ENCODE assay signal across 1 cellular context in the genomic region with DNA sequence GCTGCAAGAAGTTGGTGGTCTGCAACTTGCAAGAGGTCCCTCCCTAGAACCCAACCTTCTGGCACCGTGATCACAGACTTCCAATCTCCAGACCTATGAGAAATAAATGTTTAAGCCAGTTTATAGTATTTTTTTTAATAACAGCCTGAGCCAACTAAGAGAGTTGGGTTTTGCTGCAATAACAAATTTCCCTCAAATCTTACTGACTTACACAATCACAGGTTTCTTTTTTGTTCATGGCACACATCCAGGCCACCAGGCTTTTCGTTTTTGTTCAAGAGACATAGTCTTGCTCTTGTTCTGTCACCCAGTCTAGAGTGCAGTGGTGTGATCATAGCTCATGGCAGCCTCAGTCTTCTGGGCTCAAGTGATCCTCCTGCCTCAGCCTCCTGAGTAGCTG.
TF ChIP-seq lines count a peak whose summit lies in the region.

No MANE protein-coding gene starts in this region.

TF ChIP-seq in K562, 482 proteins besides CTCF, POLR2A, EP300 and RAD21:
- TF ChIP-seq ZNF12 (CRISPR knock-in tag; IDR thresholded peaks at IDR 0.05) (0 out of 2 replicates have a peak, but pooled peaks have one; percentile 36), SETDB1 (IDR thresholded peaks at IDR 0.05; ENCODE audit: low read length) (no peak)
TF ChIP-seq in K562: peak in this region for 1.
